In genomic region chr2:201985740-201986735, GRCh38 we compare ENCODE assay signal across 17 cellular contexts. TPM values are rescaled to one million over a fixed set of nuclear protein-coding genes. Genes with fewer than 3 reads are reported as not detected.
DNase-seq lines count a peak whose midpoint lies in the region; ATAC-seq and TF ChIP-seq lines count a peak whose summit lies in the region.
"Had no signal": no experiment of that assay in that cellular context is flagged by ENCODE, and none has a peak within 500 bp of the region (broad histone marks: within the 10 kb centered on the region; RNA-seq: fewer than 3 reads in every experiment).

No MANE protein-coding gene starts in this region.

- H3K36me3 ChIP-seq in mammary epithelial cell (ENCODE audit: insufficient read depth, low read length) (no peaks in the 10 kb centered on the region), mesenchymal stem cell (ENCODE audit: control insufficient read depth in 1 of 2, insufficient read depth in 2 of 2, low read depth in 1 of 2, low read length in 2 of 2) (no peaks in the 10 kb centered on the region), suprapubic skin (no peaks in the 10 kb centered on the region)
- H3K36me3 ChIP-seq: BLaER1 treated with 17β-estradiol and CSF1 and Interleukin-3, amounts not matched to agents 10 nM and 100 nM had no signal

- H3K79me1 ChIP-seq in mesenchymal stem cell (replicated peaks; ENCODE audit: low read length, poor library complexity, severe bottlenecking): no peaks in the 10 kb centered on the region

- no peak overlapping the region for H4K8ac ChIP-seq in mesenchymal stem cell (ENCODE audit: low read length)

- WGBS in mammary epithelial cell (ENCODE audit: low coverage, missing lambda C conversion rate): 71% methylated on average over 12 of the region's 13 CpGs
- 93% methylated on average over 13 of the region's 13 CpGs for WGBS in mesenchymal stem cell
- 78% methylated on average over 13 of the region's 13 CpGs for WGBS in suprapubic skin

- no peak overlapping the region for H3K18ac ChIP-seq in mesenchymal stem cell (ENCODE audit: low read depth in 1 of 2, low read length in 2 of 2)

- H2AFZ ChIP-seq in mammary epithelial cell (ENCODE audit: low read depth, low read length): peak overlapping the region; percentile 82
- no peak overlapping the region for H2AFZ ChIP-seq in mesenchymal stem cell (ENCODE audit: low read depth, low read length)

- no peaks in the 10 kb centered on the region for H3K27me3 ChIP-seq in mammary epithelial cell (ENCODE audit: insufficient read depth, low read length)
- H3K27me3 ChIP-seq in mesenchymal stem cell (ENCODE audit: control insufficient read depth in 1 of 2, insufficient read depth in 1 of 2, low read length in 2 of 2): peaks cover 0 to 20% of the 10 kb centered on the region in 2 experiments
- no peaks in the 10 kb centered on the region for H3K27me3 ChIP-seq in suprapubic skin
- H3K27me3 ChIP-seq: BLaER1 treated with 17β-estradiol and CSF1 and Interleukin-3, amounts not matched to agents 10 nM and 100 nM had no signal

- TF ChIP-seq EP300 in suprapubic skin (IDR thresholded peaks at IDR 0.05): no peak

- intact Hi-C loops in mammary epithelial cell (cut with micrococcal nuclease): no loop called here

- H2BK120ac ChIP-seq in mesenchymal stem cell (ENCODE audit: low read depth, low read length): no peak overlapping the region

- no peak overlapping the region for H2AK5ac ChIP-seq in mesenchymal stem cell (ENCODE audit: low read length, severe bottlenecking)

- H3K9me3 ChIP-seq in mammary epithelial cell (replicated peaks; ENCODE audit: insufficient read depth, low read length) (no peaks in the 10 kb centered on the region), mesenchymal stem cell (ENCODE audit: control insufficient read depth, low read length) (no peaks in the 10 kb centered on the region), suprapubic skin (no peaks in the 10 kb centered on the region)
- H3K9me3 ChIP-seq: BLaER1 treated with 17β-estradiol and CSF1 and Interleukin-3, amounts not matched to agents 10 nM and 100 nM had no signal

- H3K14ac ChIP-seq in mesenchymal stem cell (ENCODE audit: low read length in 2 of 2): no peak overlapping the region

- H3K27ac ChIP-seq in mammary epithelial cell (ENCODE audit: insufficient read depth, low read depth, low read length) (no peak overlapping the region), mesenchymal stem cell (ENCODE audit: low read length, poor library complexity, severe bottlenecking) (no peak overlapping the region), suprapubic skin (peak overlapping the region; percentile 40)
- H3K27ac ChIP-seq: BLaER1 treated with 17β-estradiol and CSF1 and Interleukin-3, amounts not matched to agents 10 nM and 100 nM had no signal

- H3K4me3 ChIP-seq in mammary epithelial cell (replicated peaks in 1 of 3; ENCODE audit: insufficient read depth in 1 of 3, low read depth in 2 of 3, low read length in 3 of 3) (no peak overlapping the region), mesenchymal stem cell (ENCODE audit: insufficient read depth in 1 of 2, low read depth in 1 of 2, low read length in 2 of 2) (no peak overlapping the region), suprapubic skin (no peak overlapping the region)
- H3K4me3 ChIP-seq: BLaER1 treated with 17β-estradiol and CSF1 and Interleukin-3, amounts not matched to agents 10 nM and 100 nM; lung had no signal

- in situ Hi-C loops in mammary epithelial cell (cut with MboI; ENCODE audit: low sequenced_read_pairs in 2 of 2): no loop called here

- no peak overlapping the region for H2BK12ac ChIP-seq in mesenchymal stem cell (ENCODE audit: low read length in 2 of 2)

- no peak for TF ChIP-seq POLR2A in suprapubic skin (IDR thresholded peaks at IDR 0.05)

- no peak for TF ChIP-seq CTCF in mammary epithelial cell (conservative IDR thresholded peaks at IDR 0.05 in 1 of 2, IDR thresholded peaks at IDR 0.05 in 1 of 2; ENCODE audit: extremely low read depth in 1 of 2, insufficient read depth in 1 of 2, low read depth in 1 of 2, low read length in 2 of 2)
- no peak for TF ChIP-seq CTCF in suprapubic skin (IDR thresholded peaks at IDR 0.05)

- no peak overlapping the region for H2BK5ac ChIP-seq in mesenchymal stem cell (ENCODE audit: low read depth, low read length, poor library complexity, severe bottlenecking)

- dilution Hi-C loops in mammary epithelial cell (cut with HindIII; ENCODE audit: low sequenced_read_pairs): no loop called here

- H3K4me1 ChIP-seq in mammary epithelial cell (ENCODE audit: insufficient read depth, low read length): peaks cover 21% of the 10 kb centered on the region
- H3K4me1 ChIP-seq in mesenchymal stem cell (ENCODE audit: control insufficient read depth, insufficient read depth, low read depth, low read length): no peaks in the 10 kb centered on the region
- peaks cover 3% of the 10 kb centered on the region for H3K4me1 ChIP-seq in suprapubic skin

- H4K91ac ChIP-seq in mesenchymal stem cell (ENCODE audit: low read length): no peak overlapping the region

- DNase-seq in NCI-H524 (lab: John Stamatoyannopoulos, UW): peak; percentile 16 to 49
- DNase-seq in NCI-H524 treated with DMSO at 0.1 percent for 48 hours (lab: John Stamatoyannopoulos, UW): no peak
- DNase-seq in mammary epithelial cell: peak; percentile 35
- DNase-seq in mesenchymal stem cell: peak; percentile 20
- no peak for DNase-seq in suprapubic skin (ENCODE audit: low spot score in 2 of 2)
- DNase-seq in T1000 (lab: John Stamatoyannopoulos, UW): no peak
- DNase-seq in T-helper 1 cell: no peak
- DNase-seq: activated T-cell treated with anti-CD3 and anti-CD28 coated beads, Interleukin-2, amount 50 U/mL, for 1 hour; HCEC 1CT; islet precursor cell; MM.1S; naive B cell; stimulated activated CD4-positive, alpha-beta T cell treated with anti-CD3 and anti-CD28 coated beads, Interleukin-4, amount 100 ng/mL, for 24 hours had no signal

- H3K79me2 ChIP-seq in mammary epithelial cell (ENCODE audit: insufficient read depth, low read length): no peaks in the 10 kb centered on the region

- H3K23ac ChIP-seq in mesenchymal stem cell (ENCODE audit: low read length in 2 of 2): no peak overlapping the region

- H3K4ac ChIP-seq in mesenchymal stem cell (ENCODE audit: low read depth in 1 of 2, low read length in 2 of 2): no peak overlapping the region

- H4K20me1 ChIP-seq in mammary epithelial cell (ENCODE audit: insufficient read depth, low read length): no peaks in the 10 kb centered on the region
- H4K20me1 ChIP-seq: BLaER1 treated with 17β-estradiol and CSF1 and Interleukin-3, amounts not matched to agents 10 nM and 100 nM had no signal

- H3K9ac ChIP-seq in mammary epithelial cell (ENCODE audit: insufficient read depth, low read length) (no peak overlapping the region), mesenchymal stem cell (ENCODE audit: low read length) (no peak overlapping the region)
- H3K9ac ChIP-seq: BLaER1 treated with 17β-estradiol and CSF1 and Interleukin-3, amounts not matched to agents 10 nM and 100 nM had no signal

- no TSS peak for BruUV-seq in mammary epithelial cell (replicated peaks; lab: Mats Ljungman, UMichigan)

- H3K4me2 ChIP-seq in mammary epithelial cell (ENCODE audit: insufficient read depth, low read depth, low read length) (peak overlapping the region; percentile 25), mesenchymal stem cell (ENCODE audit: low read length, poor library complexity, severe bottlenecking) (no peak overlapping the region)

- CTCF ChIA-PET in mammary epithelial cell (lab: Charles Lee; ENCODE audit: low non-redundant PET): no interaction called here

- H2BK15ac ChIP-seq in mesenchymal stem cell (ENCODE audit: low read depth, poor library complexity, severe bottlenecking): no peak overlapping the region

- ATAC-seq in GM21529 (IDR thresholded peaks at IDR 0.05; ENCODE audit: unreplicated experiment): no peak
- ATAC-seq: Right ventricle myocardium inferior had no signal

RNA-seq across cellular contexts. Expression of gene FZD7, which starts 47.6 kb away (rescaled TPM):
- total RNA-seq in mammary epithelial cell (10 to 100 TPM; 21.6 to 66.5 TPM), suprapubic skin (10 to 100 TPM; 13.5 to 31.3 (median 23.6) TPM)
- polyA plus RNA-seq in mammary epithelial cell: 13.7 TPM
- 9.8 TPM for polyA minus RNA-seq in mammary epithelial cell
- polyA plus RNA-seq in mesenchymal stem cell (2013, experiment 1 of 2): 25.4 TPM
- polyA plus RNA-seq in mesenchymal stem cell (2013, experiment 2 of 2): 27.1 TPM

Comparison
In these comparisons a context has a peak if more than half of its experiments do, and no peak if none do; other contexts are left out.
1. DNase-seq: peak in NCI-H524 (2 of 2), mammary epithelial cell (single experiment) and mesenchymal stem cell (single experiment); none in NCI-H524 treated with DMSO at 0.1 percent for 48 hours (single experiment), suprapubic skin (0 of 2), T1000 (single experiment) and T-helper 1 cell (0 of 5).